ENCODE assay signal across 3 cellular contexts in genomic region chr11:86164106-86164505, GRCh38.
A peak's percentile ranks its signal among the peaks of the same experiment; 100 is the strongest.
TF ChIP-seq lines count a peak whose summit lies in the region.

No MANE protein-coding gene starts in this region.

TF ChIP-seq in A549, 52 proteins besides CTCF, POLR2A, EP300 and RAD21:
- TF ChIP-seq CBX2 (IDR thresholded peaks at IDR 0.05; ENCODE audit: borderline replicate concordance, low read depth) (no peak), MAFK (IDR thresholded peaks at IDR 0.05; ENCODE audit: partially characterized antibody) (peak; percentile 38)

TF ChIP-seq in IMR-90, 13 proteins besides CTCF, POLR2A, EP300 and RAD21:
- TF ChIP-seq MAZ (IDR thresholded peaks at IDR 0.05; ENCODE audit: borderline replicate concordance, low read depth, low read length) (no peak), ELK1 (IDR thresholded peaks at IDR 0.05; ENCODE audit: borderline replicate concordance, low read depth, low read length) (no peak), NFE2L2 (IDR thresholded peaks at IDR 0.05; ENCODE audit: low read depth, low read length) (no peak), MXI1 (IDR thresholded peaks at IDR 0.05; ENCODE audit: borderline replicate concordance, low read depth, low read length) (no peak), CEBPB (IDR thresholded peaks at IDR 0.05; ENCODE audit: low read depth, low read length) (no peak), MAFK (IDR thresholded peaks at IDR 0.05; ENCODE audit: low read depth, low read length) (no peak), FOS (IDR thresholded peaks at IDR 0.05; ENCODE audit: low read depth, low read length) (no peak), RFX5 (IDR thresholded peaks at IDR 0.05; ENCODE audit: low read depth, low read length) (no peak), SMC3 (IDR thresholded peaks at IDR 0.05; ENCODE audit: low read depth, low read length) (no peak), RCOR1 (IDR thresholded peaks at IDR 0.05; ENCODE audit: insufficient replicate concordance, low read length) (no peak), CHD1 (IDR thresholded peaks at IDR 0.05; ENCODE audit: low read depth, low read length) (no peak), BHLHE40 (IDR thresholded peaks at IDR 0.05; ENCODE audit: low read depth, low read length) (no peak), USF2 (IDR thresholded peaks at IDR 0.05; ENCODE audit: low read depth, low read length) (no peak)

TF ChIP-seq in K562, 482 proteins besides CTCF, POLR2A, EP300 and RAD21:
- TF ChIP-seq SMAD2 (IDR thresholded peaks at IDR 0.05; ENCODE audit: low read depth, low read length) (no peak), FOXO4 (CRISPR knock-in tag; IDR thresholded peaks at IDR 0.05) (no peak), MAFK (IDR thresholded peaks at IDR 0.05; ENCODE audit: low read length) (peak; percentile 38; the same call in 1 of the 2 replicates), ZNF232 (CRISPR knock-in tag; IDR thresholded peaks at IDR 0.05) (no peak), MTA1 (IDR thresholded peaks at IDR 0.05; ENCODE audit: borderline replicate concordance) (0 out of 2 replicates have a peak, but pooled peaks have one; percentile 28), CEBPB (tag; IDR thresholded peaks at IDR 0.05) (peak; percentile 20; the same call in 1 of the 2 replicates), MAFG (tag; conservative IDR thresholded peaks at IDR 0.05) (0 out of 2 replicates have a peak, but pooled peaks have one; percentile 17), MAFF (IDR thresholded peaks at IDR 0.05; ENCODE audit: low read length) (peak; percentile 45; the same call in 1 of the 2 replicates), RCOR1 (IDR thresholded peaks at IDR 0.05; ENCODE audit: borderline replicate concordance in 1 of 2, low read depth in 2 of 2, low read length in 2 of 2) (0 out of 4 replicates have a peak, but pooled peaks of 1 of the 2 experiments have one; percentile 7), TBL1XR1 (IDR thresholded peaks at IDR 0.05; ENCODE audit: low read length in 2 of 2) (0 out of 4 replicates have a peak, but pooled peaks of 1 of the 2 experiments have one; percentile 19), ZNF316 (IDR thresholded peaks at IDR 0.05) (peak; percentile 84), C11orf30 (IDR thresholded peaks at IDR 0.05; ENCODE audit: low read depth) (peak; percentile 75)
- TF ChIP-seq, protein P1, sequence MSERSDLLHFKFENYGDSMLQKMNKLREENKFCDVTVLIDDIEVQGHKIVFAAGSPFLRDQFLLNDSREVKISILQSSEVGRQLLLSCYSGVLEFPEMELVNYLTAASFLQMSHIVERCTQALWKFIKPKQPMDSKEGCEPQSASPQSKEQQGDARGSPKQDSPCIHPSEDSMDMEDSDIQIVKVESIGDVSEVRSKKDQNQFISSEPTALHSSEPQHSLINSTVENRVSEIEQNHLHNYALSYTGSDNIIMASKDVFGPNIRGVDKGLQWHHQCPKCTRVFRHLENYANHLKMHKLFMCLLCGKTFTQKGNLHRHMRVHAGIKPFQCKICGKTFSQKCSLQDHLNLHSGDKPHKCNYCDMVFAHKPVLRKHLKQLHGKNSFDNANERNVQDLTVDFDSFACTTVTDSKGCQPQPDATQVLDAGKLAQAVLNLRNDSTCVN (CRISPR knock-in tag; IDR thresholded peaks at IDR 0.05): no peak
